ENCODE assay signal across 8 cellular contexts in the genomic region with DNA sequence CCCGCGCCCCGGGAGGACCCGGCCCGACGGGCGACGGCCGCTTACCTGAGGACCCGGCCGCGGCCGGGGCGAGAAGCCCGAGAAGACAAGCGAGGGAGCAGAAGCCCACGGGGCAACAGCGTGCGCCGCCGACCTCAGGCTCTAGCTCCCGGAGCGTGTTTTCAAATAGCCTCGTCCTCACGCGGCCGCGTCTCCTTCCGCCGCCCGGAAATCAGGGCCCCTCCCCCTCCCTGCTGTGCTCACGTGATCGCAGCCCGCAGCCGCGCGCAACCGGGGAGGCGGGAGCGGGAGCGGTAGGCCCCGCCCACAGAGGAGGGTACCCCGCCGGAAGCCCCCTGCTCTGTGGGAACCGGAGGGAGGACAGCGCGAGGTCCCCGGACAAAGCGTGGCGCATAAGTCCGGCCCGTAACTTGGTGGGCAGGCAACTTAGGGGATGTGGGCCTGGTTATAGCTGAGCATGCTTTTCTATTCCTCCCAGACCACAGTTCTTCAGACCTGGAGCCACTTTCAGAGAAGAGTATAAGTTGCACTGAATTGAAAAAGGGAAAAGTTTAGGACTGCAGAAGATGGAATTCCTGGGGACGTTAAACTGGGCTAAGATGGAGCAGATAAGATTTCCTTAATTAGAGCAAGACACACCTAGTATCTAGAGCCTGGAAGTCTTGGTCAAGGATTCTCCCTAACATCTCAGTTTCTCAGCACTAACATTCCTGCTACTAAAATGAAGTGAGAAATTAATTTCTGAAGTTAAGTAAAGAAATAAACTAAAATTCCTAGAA. TPM values are rescaled to one million over a fixed set of nuclear protein-coding genes. Genes with fewer than 3 reads are reported as not detected.
DNase-seq lines count a peak whose midpoint lies in the region; ATAC-seq and TF ChIP-seq lines count a peak whose summit lies in the region.

Gene TEX10, minus strand, starts transcription at position 216 of the 779 bp plus-strand sequence. CDS start 3,579 bp downstream, outside the sequence.

- no peak for TF ChIP-seq CTCF in epithelial cell of proximal tubule (conservative IDR thresholded peaks at IDR 0.05; ENCODE audit: low read depth, low read length)

- DNase-seq in DMS 273 (lab: John Stamatoyannopoulos, UW; ENCODE audit: unreplicated experiment) (peak; percentile 95), HuH-7.5 (ENCODE audit: low spot score) (peak; percentile 81), OCI-M1 (lab: John Stamatoyannopoulos, UW) (peak; percentile 93), activated T-cell treated with anti-CD3 and anti-CD28 coated beads for 4 hours (peak; percentile 86), epithelial cell of proximal tubule (ENCODE audit: low read depth) (no peak), mucosa of gallbladder (ENCODE audit: low spot score) (peak; percentile 89)
- peak; percentile 81 for DNase-seq in stimulated activated CD8-positive, alpha-beta memory T cell treated with anti-CD3 and anti-CD28 coated beads, Interleukin-4, amount 100 ng/mL, for 24 hours (ENCODE audit: low read depth)

- peak; percentile 82 for ATAC-seq in GM21526 (IDR thresholded peaks at IDR 0.05; ENCODE audit: low FRiP score, unreplicated experiment)

- peak within 1 kb of the TSS; percentile 96 for H3K4me3 ChIP-seq in epithelial cell of proximal tubule (ENCODE audit: low read depth, low read length)

RNA-seq across cellular contexts. Expression of gene TEX10, which starts in this region (rescaled TPM):
- total RNA-seq in epithelial cell of proximal tubule: 25.9 and 42.6 TPM in 2 replicates
- total RNA-seq in mucosa of gallbladder: 10.2 TPM
